Comparison of ENCODE assay signal across 8 cellular contexts in the genomic region with DNA sequence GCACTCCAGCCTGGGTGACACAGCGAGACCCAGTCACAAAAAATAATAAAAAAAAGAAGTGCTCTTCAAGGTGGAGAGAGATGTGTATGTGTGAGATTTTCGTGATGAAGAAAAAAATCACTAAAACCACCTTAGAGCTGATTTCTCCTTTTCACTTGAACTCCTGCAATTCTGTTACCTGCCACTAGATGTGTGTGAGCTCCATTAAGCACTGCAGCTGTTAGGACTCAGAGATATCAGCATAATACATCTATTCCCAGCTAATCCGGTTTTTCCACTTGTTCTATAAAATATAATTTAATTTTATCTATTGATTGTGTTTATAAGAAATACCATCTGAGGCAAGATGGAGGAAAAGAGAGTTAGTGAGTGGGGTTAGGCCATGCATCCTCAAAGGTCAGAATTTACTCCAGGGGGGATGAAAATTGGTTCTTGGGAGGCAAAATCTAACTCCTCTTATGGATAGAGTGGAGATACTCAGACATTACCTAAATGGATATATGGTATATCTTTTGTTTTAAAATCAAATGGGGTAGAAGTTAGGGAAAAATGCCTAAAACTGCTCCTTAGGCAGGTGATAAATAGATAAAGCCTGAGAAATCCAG.
DNase-seq lines count a peak whose midpoint lies in the region; ATAC-seq, FAIRE-seq and TF ChIP-seq lines count a peak whose summit lies in the region.

No MANE protein-coding gene starts in this region.

- POLR2A ChIA-PET in A549 (lab: Yijun Ruan, JAX) = no interaction called here

- TF ChIP-seq CTCF in A549 (IDR thresholded peaks at IDR 0.05) (peak; percentile 37), GM12864 (IDR thresholded peaks at IDR 0.05; ENCODE audit: low read depth, low read length, missing control alignments) (peak; percentile 89), OCI-LY3 (IDR thresholded peaks at IDR 0.05; ENCODE audit: low read depth, low read length) (peak; percentile 56), epithelial cell of proximal tubule (conservative IDR thresholded peaks at IDR 0.05; ENCODE audit: low read depth, low read length) (peak; percentile 81)

- TF ChIP-seq EP300 in A549 (IDR thresholded peaks at IDR 0.05) = no peak

- no peak overlapping the region for H3K9ac ChIP-seq in OCI-LY3 (ENCODE audit: low read length)

- no peaks in the 10 kb centered on the region for H3K9me3 ChIP-seq in A549
- H3K9me3 ChIP-seq in OCI-LY3 (ENCODE audit: insufficient read depth, low read length) = no peaks in the 10 kb centered on the region

- H4K20me1 ChIP-seq in OCI-LY3 (ENCODE audit: insufficient read depth, low read length) = no peaks in the 10 kb centered on the region

- TF ChIP-seq POLR2A in A549 (IDR thresholded peaks at IDR 0.05; ENCODE audit: low read length) = no peak

- H3K36me3 ChIP-seq in OCI-LY3 (replicated peaks; ENCODE audit: low read depth, low read length) = no peaks in the 10 kb centered on the region

- no peaks in the 10 kb centered on the region for H3K4me1 ChIP-seq in A549
- peaks cover 3% of the 10 kb centered on the region for H3K4me1 ChIP-seq in OCI-LY3 (ENCODE audit: low read length)

- TF ChIP-seq RAD21 in A549 (conservative IDR thresholded peaks at IDR 0.05 in 1 of 2, IDR thresholded peaks at IDR 0.05 in 1 of 2) = peak in 1 of 2 experiments; percentile 41; a peak in 3 of 5 replicates

- ATAC-seq in A549 (peak; percentile 71 to 84; a peak in 4 of 6 replicates), HG03066 (IDR thresholded peaks at IDR 0.05; ENCODE audit: low read depth, unreplicated experiment) (peak; percentile 72), GM21381 (IDR thresholded peaks at IDR 0.05; ENCODE audit: unreplicated experiment) (no peak)
- ATAC-seq in activated naive CD4-positive, alpha-beta T cell treated with anti-CD3 and anti-CD28 coated beads, Interleukin-2, amount 50 U/mL, for 72 hours = no peak

- no peak overlapping the region for H3K27ac Mint-ChIP-seq in activated naive CD4-positive, alpha-beta T cell treated with anti-CD3 and anti-CD28 coated beads, Interleukin-2, amount 50 U/mL, for 72 hours

- H2AFZ ChIP-seq in OCI-LY3 (ENCODE audit: low read depth, low read length) = no peak overlapping the region

- H3K27ac ChIP-seq in A549 (no peak overlapping the region), OCI-LY3 (ENCODE audit: low read length) (no peak overlapping the region)

- H3K79me2 ChIP-seq in OCI-LY3 (ENCODE audit: low read length) = no peaks in the 10 kb centered on the region

- H3K9me3 Mint-ChIP-seq in activated naive CD4-positive, alpha-beta T cell treated with anti-CD3 and anti-CD28 coated beads, Interleukin-2, amount 50 U/mL, for 72 hours = no peaks in the 10 kb centered on the region

- CTCF ChIA-PET in A549 (lab: Yijun Ruan, JAX) = interaction anchor here (1.0 to 2.9 kb wide), 8 partner anchors 11 to 867 kb away, joined by 3 to 14 read pairs (median 4); no protein-coding TSS in a partner anchor

- H3K4me2 ChIP-seq in A549 = no peak overlapping the region
- H3K4me2 ChIP-seq in OCI-LY3 (ENCODE audit: low read length) = no peak overlapping the region

- no peak overlapping the region for H3K4me3 ChIP-seq in A549
- H3K4me3 ChIP-seq in GM12864 (ENCODE audit: low read depth, low read length) = no peak overlapping the region
- H3K4me3 ChIP-seq in OCI-LY3 (ENCODE audit: low read length) = no peak overlapping the region
- no peak overlapping the region for H3K4me3 ChIP-seq in epithelial cell of proximal tubule (ENCODE audit: low read depth, low read length)

- no peak for FAIRE-seq in A549 (lab: Jason Lieb, UNC)

- 0% methylated on average over 3 of the region's 3 CpGs for WGBS in A549 (ENCODE audit: missing lambda C conversion rate)

- H3K27me3 ChIP-seq in OCI-LY3 (ENCODE audit: low read depth, low read length) = peaks cover 29% of the 10 kb centered on the region

- DNase-seq in A549 (ENCODE audit: low read depth in 1 of 2, low spot score in 1 of 2) (peak; percentile 11 to 21), GM12864 (ENCODE audit: low read depth) (no peak), epithelial cell of proximal tubule (ENCODE audit: low read depth) (no peak), retina (peak; percentile 36)
- no peak for DNase-seq in activated naive CD4-positive, alpha-beta T cell treated with anti-CD3 and anti-CD28 coated beads, Interleukin-2, amount 50 U/mL, for 72 hours (ENCODE audit: low spot score in 2 of 2)

- H3K36me3 Mint-ChIP-seq in activated naive CD4-positive, alpha-beta T cell treated with anti-CD3 and anti-CD28 coated beads, Interleukin-2, amount 50 U/mL, for 72 hours = no peaks in the 10 kb centered on the region

TF ChIP-seq in A549, 52 proteins besides CTCF, POLR2A, EP300 and RAD21:
- no peak for TF ChIP-seq HEYL (CRISPR knock-in tag; IDR thresholded peaks at IDR 0.05)
- TF ChIP-seq BHLHE40 (IDR thresholded peaks at IDR 0.05; ENCODE audit: low read depth, low read length) = no peak
- TF ChIP-seq SMC3 (IDR thresholded peaks at IDR 0.05) = peak; percentile 16; the same call in 1 of the 3 replicates
- TF ChIP-seq EHMT2 (IDR thresholded peaks at IDR 0.05; ENCODE audit: low read depth) = no peak
- no peak for TF ChIP-seq CEBPB (IDR thresholded peaks at IDR 0.05)
- no peak for TF ChIP-seq NPAS2 (CRISPR knock-in tag; IDR thresholded peaks at IDR 0.05; ENCODE audit: borderline replicate concordance)
- TF ChIP-seq GATA3 (IDR thresholded peaks at IDR 0.05; ENCODE audit: borderline replicate concordance) = no peak
- TF ChIP-seq MAFK (IDR thresholded peaks at IDR 0.05; ENCODE audit: partially characterized antibody) = no peak

Comparison
In these comparisons a context has a peak if more than half of its experiments do, and no peak if none do; other contexts are left out.
1. ATAC-seq: peak in A549 (2 of 2) and HG03066 (single experiment); none in activated naive CD4-positive, alpha-beta T cell treated with anti-CD3 and anti-CD28 coated beads, Interleukin-2, amount 50 U/mL, for 72 hours (0 of 2) and GM21381 (single experiment).
2. DNase-seq: peak in A549 (2 of 2) and retina (single experiment); none in GM12864 (single experiment), epithelial cell of proximal tubule (single experiment) and activated naive CD4-positive, alpha-beta T cell treated with anti-CD3 and anti-CD28 coated beads, Interleukin-2, amount 50 U/mL, for 72 hours (0 of 2).
3. CTCF ChIP-seq: peak in every context shown above with its lines; median percentile 89 in GM12864; 81 in epithelial cell of proximal tubule; 56 in OCI-LY3; 37 in A549.